Comparison of ENCODE assay signal across 10 cellular contexts in genomic region chr7:92754756-92755581, GRCh38.
DNase-seq lines count a peak whose midpoint lies in the region; ATAC-seq, FAIRE-seq and TF ChIP-seq lines count a peak whose summit lies in the region.
"Had no signal": no experiment of that assay in that cellular context is flagged by ENCODE, and none has a peak within 500 bp of the region (broad histone marks: within the 10 kb centered on the region; RNA-seq: fewer than 3 reads in every experiment).

No MANE protein-coding gene starts in this region.

- TF ChIP-seq POLR2A in GM12891 (IDR thresholded peaks at IDR 0.05; ENCODE audit: low read depth, low read length): no peak

- no peaks in the 10 kb centered on the region for H3K9me3 Mint-ChIP-seq in neural progenitor cell
- peaks cover 0 to 3% (median 0%) of the 10 kb centered on the region in 8 donors for H3K9me3 Mint-ChIP-seq in CD4-positive, alpha-beta memory T cell

- no peaks in the 10 kb centered on the region for H3K79me2 ChIP-seq in neural progenitor cell (ENCODE audit: low read depth)

- peak; percentile 23 for FAIRE-seq in GM12891 (lab: Jason Lieb, UNC)
- FAIRE-seq: colon, pancreas had no signal

- ATAC-seq in HG03139 (IDR thresholded peaks at IDR 0.05; ENCODE audit: unreplicated experiment) (no peak), GM19397 (IDR thresholded peaks at IDR 0.05; ENCODE audit: unreplicated experiment) (no peak)

- peak overlapping the region; percentile 29 for H3K4me2 ChIP-seq in neural progenitor cell

- no peaks in the 10 kb centered on the region for H3K27me3 ChIP-seq in neural progenitor cell
- no peaks in the 10 kb centered on the region for H3K27me3 ChIP-seq in CD4-positive, alpha-beta memory T cell (ENCODE audit: insufficient read depth, low read length)
- H3K27me3 ChIP-seq: pancreas had no signal

- peak overlapping the region; percentile 58 for H3K27ac Mint-ChIP-seq in neural progenitor cell
- H3K27ac Mint-ChIP-seq in CD4-positive, alpha-beta memory T cell: peak overlapping the region in 2 of 7 donors; percentile 8 to 76

- no peak overlapping the region for H3K4me3 ChIP-seq in neural progenitor cell
- no peak overlapping the region for H3K4me3 ChIP-seq in CD4-positive, alpha-beta memory T cell (ENCODE audit: low read length in 2 of 2)
- H3K4me3 ChIP-seq: pancreas had no signal

- no peaks in the 10 kb centered on the region for H3K27me3 Mint-ChIP-seq in neural progenitor cell (ENCODE audit: insufficient read depth, low read depth)
- no peaks in the 10 kb centered on the region for H3K27me3 Mint-ChIP-seq in CD4-positive, alpha-beta memory T cell

- no peak overlapping the region for H3K4me3 Mint-ChIP-seq in neural progenitor cell
- H3K4me3 Mint-ChIP-seq in CD4-positive, alpha-beta memory T cell: no peak overlapping the region

- DNase-seq in GM12891 (ENCODE audit: insufficient read length, low spot score): no peak
- peak; percentile 86 for DNase-seq in NCI-H1092 (lab: John Stamatoyannopoulos, UW)
- no peak for DNase-seq in neural progenitor cell (ENCODE audit: low spot score)
- no peak for DNase-seq in LoVo (ENCODE audit: low spot score)
- no peak for DNase-seq in CD4-positive, alpha-beta memory T cell
- DNase-seq: pancreas had no signal

- CTCF ChIA-PET in CD4-positive, alpha-beta memory T cell (lab: Charles Lee; ENCODE audit: partially characterized antibody): interaction anchor here (1.1 to 2.5 kb wide), 2 partner anchors 12 to 76 kb away, joined by 3 to 5 read pairs; no protein-coding TSS in a partner anchor

- POLR2A ChIA-PET in CD4-positive, alpha-beta memory T cell (lab: Charles Lee; ENCODE audit: partially characterized antibody): no interaction called here

- intact Hi-C loops in CD4-positive, alpha-beta memory T cell (cut with micrococcal nuclease): no loop called here

- H3F3A ChIP-seq in neural progenitor cell (ENCODE audit: low read depth): peaks cover 6% of the 10 kb centered on the region

- no peak overlapping the region for H3K9ac ChIP-seq in neural progenitor cell

- H3K9me3 ChIP-seq in neural progenitor cell (ENCODE audit: low read depth): no peaks in the 10 kb centered on the region
- no peaks in the 10 kb centered on the region for H3K9me3 ChIP-seq in CD4-positive, alpha-beta memory T cell (ENCODE audit: control insufficient read depth in 1 of 2, low read length in 2 of 2)
- H3K9me3 ChIP-seq: pancreas had no signal

- no peaks in the 10 kb centered on the region for H4K20me1 ChIP-seq in neural progenitor cell (ENCODE audit: low read depth)

- peaks cover 34% of the 10 kb centered on the region for H3K36me3 Mint-ChIP-seq in neural progenitor cell
- H3K36me3 Mint-ChIP-seq in CD4-positive, alpha-beta memory T cell: peaks cover 12 to 29% of the 10 kb centered on the region in 2 donors

- TF ChIP-seq CTCF in neural progenitor cell (IDR thresholded peaks at IDR 0.05): no peak

- no peak overlapping the region for H2AFZ ChIP-seq in neural progenitor cell (replicated peaks)

- H3K27ac ChIP-seq in angular gyrus (ENCODE audit: low read depth, low read length) (peak overlapping the region; percentile 34), neural progenitor cell (no peak overlapping the region)
- no peak overlapping the region for H3K27ac ChIP-seq in CD4-positive, alpha-beta memory T cell (ENCODE audit: low read depth, low read length)
- H3K27ac ChIP-seq: pancreas had no signal

- peaks cover 11% of the 10 kb centered on the region for H3K4me1 Mint-ChIP-seq in neural progenitor cell
- peaks cover 6 to 28% (median 19%) of the 10 kb centered on the region in 4 donors for H3K4me1 Mint-ChIP-seq in CD4-positive, alpha-beta memory T cell

- no peaks in the 10 kb centered on the region for H3K36me3 ChIP-seq in neural progenitor cell
- H3K36me3 ChIP-seq in CD4-positive, alpha-beta memory T cell (ENCODE audit: insufficient read depth, low read length): no peaks in the 10 kb centered on the region
- H3K36me3 ChIP-seq: pancreas had no signal

- H3K4me1 ChIP-seq in neural progenitor cell: peaks cover 23% of the 10 kb centered on the region
- H3K4me1 ChIP-seq in CD4-positive, alpha-beta memory T cell (ENCODE audit: insufficient read depth, low read length): no peaks in the 10 kb centered on the region

TF ChIP-seq in GM12891, 5 proteins besides CTCF, POLR2A, EP300 and RAD21:
- TF ChIP-seq PAX5 (IDR thresholded peaks at IDR 0.05; ENCODE audit: insufficient read depth, low read length, severe bottlenecking): no peak
- no peak for TF ChIP-seq SPI1 (IDR thresholded peaks at IDR 0.05; ENCODE audit: low read depth, low read length)
- no peak for TF ChIP-seq POLR2AphosphoS5 (IDR thresholded peaks at IDR 0.05; ENCODE audit: low read depth, low read length)
- TF ChIP-seq TAF1 (IDR thresholded peaks at IDR 0.05; ENCODE audit: low read depth, low read length): no peak
- TF ChIP-seq POU2F2 (IDR thresholded peaks at IDR 0.05; ENCODE audit: low read depth, low read length): no peak
